ENCODE assay signal across 1 cellular context in genomic region chr7:116214921-116215320, GRCh38.
TF ChIP-seq lines count a peak whose summit lies in the region.

No MANE protein-coding gene starts in this region.

TF ChIP-seq in endothelial cell of umbilical vein, 7 proteins besides CTCF, POLR2A, EP300 and RAD21 (continued from another document):
- TF ChIP-seq POLR2AphosphoS5 (IDR thresholded peaks at IDR 0.05; ENCODE audit: insufficient read depth, low read depth, low read length) = no peak
